In the genomic region with DNA sequence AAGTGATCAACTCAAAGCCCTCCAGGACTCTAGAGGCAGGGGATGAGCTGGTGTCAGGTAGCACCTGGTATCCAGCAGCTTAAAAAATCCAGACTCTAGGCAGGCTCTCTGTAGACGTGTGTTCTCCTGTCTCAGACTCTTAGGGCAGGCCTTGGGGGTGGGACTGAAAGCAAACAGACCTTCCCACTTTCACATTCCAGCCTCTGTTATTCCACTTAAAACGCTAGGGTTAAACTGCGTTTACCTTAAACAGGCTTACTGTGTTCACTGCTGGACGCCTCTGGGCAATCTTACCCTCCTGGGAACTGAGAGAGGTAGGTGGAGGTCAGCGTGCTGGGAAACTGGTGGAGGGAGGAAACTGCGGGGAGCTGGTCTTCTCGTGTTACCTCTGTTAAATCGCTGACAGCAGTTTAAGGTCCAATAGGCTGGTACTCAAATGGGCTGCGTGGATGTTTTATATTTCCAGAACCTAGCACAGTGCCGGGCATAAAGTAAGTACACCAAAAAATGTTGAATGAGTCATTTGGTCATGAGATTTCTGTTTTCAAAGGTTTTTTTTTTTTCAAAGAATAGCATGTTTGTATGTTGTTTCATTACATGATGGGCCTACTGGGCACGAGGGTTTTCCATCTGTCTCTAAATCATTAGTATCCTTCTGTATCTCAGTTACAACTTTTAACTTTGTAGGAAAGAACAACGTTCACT, we compare ENCODE assay signal across 1 cellular context.
TF ChIP-seq lines count a peak whose summit lies in the region.

A gene (plus strand): TSS at position 248 of the 705 bp plus-strand sequence. CDS start 7,561 bp downstream, outside the sequence.

TF ChIP-seq in HEK293, 187 proteins besides CTCF, POLR2A, EP300 and RAD21 (continued from another document and continues in another):
- TF ChIP-seq, protein P1, sequence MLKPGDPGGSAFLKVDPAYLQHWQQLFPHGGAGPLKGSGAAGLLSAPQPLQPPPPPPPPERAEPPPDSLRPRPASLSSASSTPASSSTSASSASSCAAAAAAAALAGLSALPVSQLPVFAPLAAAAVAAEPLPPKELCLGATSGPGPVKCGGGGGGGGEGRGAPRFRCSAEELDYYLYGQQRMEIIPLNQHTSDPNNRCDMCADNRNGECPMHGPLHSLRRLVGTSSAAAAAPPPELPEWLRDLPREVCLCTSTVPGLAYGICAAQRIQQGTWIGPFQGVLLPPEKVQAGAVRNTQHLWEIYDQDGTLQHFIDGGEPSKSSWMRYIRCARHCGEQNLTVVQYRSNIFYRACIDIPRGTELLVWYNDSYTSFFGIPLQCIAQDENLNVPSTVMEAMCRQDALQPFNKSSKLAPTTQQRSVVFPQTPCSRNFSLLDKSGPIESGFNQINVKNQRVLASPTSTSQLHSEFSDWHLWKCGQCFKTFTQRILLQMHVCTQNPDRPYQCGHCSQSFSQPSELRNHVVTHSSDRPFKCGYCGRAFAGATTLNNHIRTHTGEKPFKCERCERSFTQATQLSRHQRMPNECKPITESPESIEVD (tag by site-specific recombination; IDR thresholded peaks at IDR 0.05) = peak; percentile 94
- no peak for TF ChIP-seq ZNF654 (tag by site-specific recombination; IDR thresholded peaks at IDR 0.05; ENCODE audit: low read depth)
- TF ChIP-seq ZNF423 (tag by site-specific recombination; IDR thresholded peaks at IDR 0.05) = peak; percentile 98
- TF ChIP-seq ZNF521 (tag by site-specific recombination; IDR thresholded peaks at IDR 0.05) = no peak
- TF ChIP-seq, protein P2, sequence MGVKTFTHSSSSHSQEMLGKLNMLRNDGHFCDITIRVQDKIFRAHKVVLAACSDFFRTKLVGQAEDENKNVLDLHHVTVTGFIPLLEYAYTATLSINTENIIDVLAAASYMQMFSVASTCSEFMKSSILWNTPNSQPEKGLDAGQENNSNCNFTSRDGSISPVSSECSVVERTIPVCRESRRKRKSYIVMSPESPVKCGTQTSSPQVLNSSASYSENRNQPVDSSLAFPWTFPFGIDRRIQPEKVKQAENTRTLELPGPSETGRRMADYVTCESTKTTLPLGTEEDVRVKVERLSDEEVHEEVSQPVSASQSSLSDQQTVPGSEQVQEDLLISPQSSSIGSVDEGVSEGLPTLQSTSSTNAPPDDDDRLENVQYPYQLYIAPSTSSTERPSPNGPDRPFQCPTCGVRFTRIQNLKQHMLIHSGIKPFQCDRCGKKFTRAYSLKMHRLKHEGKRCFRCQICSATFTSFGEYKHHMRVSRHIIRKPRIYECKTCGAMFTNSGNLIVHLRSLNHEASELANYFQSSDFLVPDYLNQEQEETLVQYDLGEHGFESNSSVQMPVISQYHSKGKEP (tag by site-specific recombination; IDR thresholded peaks at IDR 0.05) = no peak
- TF ChIP-seq ZXDB (tag by site-specific recombination; IDR thresholded peaks at IDR 0.05) = peak; percentile 63
- no peak for TF ChIP-seq ZNF549 (tag by site-specific recombination; IDR thresholded peaks at IDR 0.05)
- peak; percentile 55; the same call in 1 of the 2 replicates for TF ChIP-seq FEZF1 (tag by site-specific recombination; IDR thresholded peaks at IDR 0.05)
- TF ChIP-seq, protein P3, sequence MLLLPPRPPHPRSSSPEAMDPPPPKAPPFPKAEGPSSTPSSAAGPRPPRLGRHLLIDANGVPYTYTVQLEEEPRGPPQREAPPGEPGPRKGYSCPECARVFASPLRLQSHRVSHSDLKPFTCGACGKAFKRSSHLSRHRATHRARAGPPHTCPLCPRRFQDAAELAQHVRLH (tag by site-specific recombination; IDR thresholded peaks at IDR 0.05) = peak; percentile 80; the same call in 1 of the 2 replicates
- TF ChIP-seq WT1 (tag by site-specific recombination; IDR thresholded peaks at IDR 0.05) = peak; percentile 89
- TF ChIP-seq GLI4 (tag by site-specific recombination; IDR thresholded peaks at IDR 0.05) = no peak
- TF ChIP-seq, protein P4, sequence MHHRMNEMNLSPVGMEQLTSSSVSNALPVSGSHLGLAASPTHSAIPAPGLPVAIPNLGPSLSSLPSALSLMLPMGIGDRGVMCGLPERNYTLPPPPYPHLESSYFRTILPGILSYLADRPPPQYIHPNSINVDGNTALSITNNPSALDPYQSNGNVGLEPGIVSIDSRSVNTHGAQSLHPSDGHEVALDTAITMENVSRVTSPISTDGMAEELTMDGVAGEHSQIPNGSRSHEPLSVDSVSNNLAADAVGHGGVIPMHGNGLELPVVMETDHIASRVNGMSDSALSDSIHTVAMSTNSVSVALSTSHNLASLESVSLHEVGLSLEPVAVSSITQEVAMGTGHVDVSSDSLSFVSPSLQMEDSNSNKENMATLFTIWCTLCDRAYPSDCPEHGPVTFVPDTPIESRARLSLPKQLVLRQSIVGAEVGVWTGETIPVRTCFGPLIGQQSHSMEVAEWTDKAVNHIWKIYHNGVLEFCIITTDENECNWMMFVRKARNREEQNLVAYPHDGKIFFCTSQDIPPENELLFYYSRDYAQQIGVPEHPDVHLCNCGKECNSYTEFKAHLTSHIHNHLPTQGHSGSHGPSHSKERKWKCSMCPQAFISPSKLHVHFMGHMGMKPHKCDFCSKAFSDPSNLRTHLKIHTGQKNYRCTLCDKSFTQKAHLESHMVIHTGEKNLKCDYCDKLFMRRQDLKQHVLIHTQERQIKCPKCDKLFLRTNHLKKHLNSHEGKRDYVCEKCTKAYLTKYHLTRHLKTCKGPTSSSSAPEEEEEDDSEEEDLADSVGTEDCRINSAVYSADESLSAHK (tag by site-specific recombination; IDR thresholded peaks at IDR 0.05) = peak; percentile 20; the same call in 1 of the 2 replicates
- TF ChIP-seq SP2 (tag by site-specific recombination; IDR thresholded peaks at IDR 0.05) = peak; percentile 42; the same call in 1 of the 2 replicates
- no peak for TF ChIP-seq HOXC10 (CRISPR knock-in tag; IDR thresholded peaks at IDR 0.05)
- TF ChIP-seq ZNF629 (tag by site-specific recombination; IDR thresholded peaks at IDR 0.05) = peak; percentile 74
- TF ChIP-seq KLF10 (tag by site-specific recombination; IDR thresholded peaks at IDR 0.05) = peak; percentile 50; the same call in 1 of the 2 replicates
- peak; percentile 47; the same call in 1 of the 2 replicates for TF ChIP-seq ZNF10 (tag by site-specific recombination; IDR thresholded peaks at IDR 0.05)
- TF ChIP-seq, protein P5, sequence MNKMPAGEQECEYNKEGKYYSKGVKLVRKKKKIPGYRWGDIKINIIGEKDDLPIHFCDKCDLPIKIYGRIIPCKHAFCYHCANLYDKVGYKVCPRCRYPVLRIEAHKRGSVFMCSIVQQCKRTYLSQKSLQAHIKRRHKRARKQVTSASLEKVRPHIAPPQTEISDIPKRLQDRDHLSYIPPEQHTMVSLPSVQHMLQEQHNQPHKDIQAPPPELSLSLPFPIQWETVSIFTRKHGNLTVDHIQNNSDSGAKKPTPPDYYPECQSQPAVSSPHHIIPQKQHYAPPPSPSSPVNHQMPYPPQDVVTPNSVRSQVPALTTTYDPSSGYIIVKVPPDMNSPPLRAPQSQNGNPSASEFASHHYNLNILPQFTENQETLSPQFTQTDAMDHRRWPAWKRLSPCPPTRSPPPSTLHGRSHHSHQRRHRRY (tag by site-specific recombination; IDR thresholded peaks at IDR 0.05) = no peak
- peak; percentile 43; the same call in 1 of the 2 replicates for TF ChIP-seq ZBTB8A (tag by site-specific recombination; IDR thresholded peaks at IDR 0.05)
- TF ChIP-seq, protein P6, sequence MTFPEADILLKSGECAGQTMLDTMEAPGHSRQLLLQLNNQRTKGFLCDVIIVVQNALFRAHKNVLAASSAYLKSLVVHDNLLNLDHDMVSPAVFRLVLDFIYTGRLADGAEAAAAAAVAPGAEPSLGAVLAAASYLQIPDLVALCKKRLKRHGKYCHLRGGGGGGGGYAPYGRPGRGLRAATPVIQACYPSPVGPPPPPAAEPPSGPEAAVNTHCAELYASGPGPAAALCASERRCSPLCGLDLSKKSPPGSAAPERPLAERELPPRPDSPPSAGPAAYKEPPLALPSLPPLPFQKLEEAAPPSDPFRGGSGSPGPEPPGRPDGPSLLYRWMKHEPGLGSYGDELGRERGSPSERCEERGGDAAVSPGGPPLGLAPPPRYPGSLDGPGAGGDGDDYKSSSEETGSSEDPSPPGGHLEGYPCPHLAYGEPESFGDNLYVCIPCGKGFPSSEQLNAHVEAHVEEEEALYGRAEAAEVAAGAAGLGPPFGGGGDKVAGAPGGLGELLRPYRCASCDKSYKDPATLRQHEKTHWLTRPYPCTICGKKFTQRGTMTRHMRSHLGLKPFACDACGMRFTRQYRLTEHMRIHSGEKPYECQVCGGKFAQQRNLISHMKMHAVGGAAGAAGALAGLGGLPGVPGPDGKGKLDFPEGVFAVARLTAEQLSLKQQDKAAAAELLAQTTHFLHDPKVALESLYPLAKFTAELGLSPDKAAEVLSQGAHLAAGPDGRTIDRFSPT (tag by site-specific recombination; IDR thresholded peaks at IDR 0.05) = no peak
- peak; percentile 67 for TF ChIP-seq IKZF3 (tag by site-specific recombination; IDR thresholded peaks at IDR 0.05)
- TF ChIP-seq ZNF2 (tag by site-specific recombination; IDR thresholded peaks at IDR 0.05) = peak; percentile 55; the same call in 1 of the 2 replicates
- peak; percentile 53; the same call in 1 of the 2 replicates for TF ChIP-seq ZNF341 (tag by site-specific recombination; IDR thresholded peaks at IDR 0.05; ENCODE audit: low read depth)
- TF ChIP-seq, protein P7, sequence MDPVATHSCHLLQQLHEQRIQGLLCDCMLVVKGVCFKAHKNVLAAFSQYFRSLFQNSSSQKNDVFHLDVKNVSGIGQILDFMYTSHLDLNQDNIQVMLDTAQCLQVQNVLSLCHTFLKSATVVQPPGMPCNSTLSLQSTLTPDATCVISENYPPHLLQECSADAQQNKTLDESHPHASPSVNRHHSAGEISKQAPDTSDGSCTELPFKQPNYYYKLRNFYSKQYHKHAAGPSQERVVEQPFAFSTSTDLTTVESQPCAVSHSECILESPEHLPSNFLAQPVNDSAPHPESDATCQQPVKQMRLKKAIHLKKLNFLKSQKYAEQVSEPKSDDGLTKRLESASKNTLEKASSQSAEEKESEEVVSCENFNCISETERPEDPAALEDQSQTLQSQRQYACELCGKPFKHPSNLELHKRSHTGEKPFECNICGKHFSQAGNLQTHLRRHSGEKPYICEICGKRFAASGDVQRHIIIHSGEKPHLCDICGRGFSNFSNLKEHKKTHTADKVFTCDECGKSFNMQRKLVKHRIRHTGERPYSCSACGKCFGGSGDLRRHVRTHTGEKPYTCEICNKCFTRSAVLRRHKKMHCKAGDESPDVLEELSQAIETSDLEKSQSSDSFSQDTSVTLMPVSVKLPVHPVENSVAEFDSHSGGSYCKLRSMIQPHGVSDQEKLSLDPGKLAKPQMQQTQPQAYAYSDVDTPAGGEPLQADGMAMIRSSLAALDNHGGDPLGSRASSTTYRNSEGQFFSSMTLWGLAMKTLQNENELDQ (tag by site-specific recombination; IDR thresholded peaks at IDR 0.05; ENCODE audit: low read depth) = no peak
- no peak for TF ChIP-seq ZNF324 (tag by site-specific recombination; IDR thresholded peaks at IDR 0.05)
- TF ChIP-seq HOXD13 (CRISPR knock-in tag; IDR thresholded peaks at IDR 0.05; ENCODE audit: borderline replicate concordance) = peak; percentile 71
- 0 out of 2 replicates have a peak, but pooled peaks have one; percentile 55 for TF ChIP-seq ZNF843 (tag by site-specific recombination; IDR thresholded peaks at IDR 0.05)
- peak; percentile 74 for TF ChIP-seq ZSCAN30 (tag by site-specific recombination; IDR thresholded peaks at IDR 0.05)
- no peak for TF ChIP-seq ZNF37A (tag by site-specific recombination; IDR thresholded peaks at IDR 0.05)
- TF ChIP-seq, protein P8, sequence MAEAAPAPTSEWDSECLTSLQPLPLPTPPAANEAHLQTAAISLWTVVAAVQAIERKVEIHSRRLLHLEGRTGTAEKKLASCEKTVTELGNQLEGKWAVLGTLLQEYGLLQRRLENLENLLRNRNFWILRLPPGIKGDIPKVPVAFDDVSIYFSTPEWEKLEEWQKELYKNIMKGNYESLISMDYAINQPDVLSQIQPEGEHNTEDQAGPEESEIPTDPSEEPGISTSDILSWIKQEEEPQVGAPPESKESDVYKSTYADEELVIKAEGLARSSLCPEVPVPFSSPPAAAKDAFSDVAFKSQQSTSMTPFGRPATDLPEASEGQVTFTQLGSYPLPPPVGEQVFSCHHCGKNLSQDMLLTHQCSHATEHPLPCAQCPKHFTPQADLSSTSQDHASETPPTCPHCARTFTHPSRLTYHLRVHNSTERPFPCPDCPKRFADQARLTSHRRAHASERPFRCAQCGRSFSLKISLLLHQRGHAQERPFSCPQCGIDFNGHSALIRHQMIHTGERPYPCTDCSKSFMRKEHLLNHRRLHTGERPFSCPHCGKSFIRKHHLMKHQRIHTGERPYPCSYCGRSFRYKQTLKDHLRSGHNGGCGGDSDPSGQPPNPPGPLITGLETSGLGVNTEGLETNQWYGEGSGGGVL (tag by site-specific recombination; IDR thresholded peaks at IDR 0.05) = peak; percentile 71
- peak; percentile 71; the same call in 1 of the 2 replicates for TF ChIP-seq ZFP69B (tag by site-specific recombination; IDR thresholded peaks at IDR 0.05)
- TF ChIP-seq MZF1 (tag by site-specific recombination; IDR thresholded peaks at IDR 0.05; ENCODE audit: borderline replicate concordance) = peak; percentile 85; the same call in 1 of the 2 replicates
- TF ChIP-seq ZBTB7A (tag by site-specific recombination; IDR thresholded peaks at IDR 0.05; ENCODE audit: low read depth) = no peak
- TF ChIP-seq, protein P9, sequence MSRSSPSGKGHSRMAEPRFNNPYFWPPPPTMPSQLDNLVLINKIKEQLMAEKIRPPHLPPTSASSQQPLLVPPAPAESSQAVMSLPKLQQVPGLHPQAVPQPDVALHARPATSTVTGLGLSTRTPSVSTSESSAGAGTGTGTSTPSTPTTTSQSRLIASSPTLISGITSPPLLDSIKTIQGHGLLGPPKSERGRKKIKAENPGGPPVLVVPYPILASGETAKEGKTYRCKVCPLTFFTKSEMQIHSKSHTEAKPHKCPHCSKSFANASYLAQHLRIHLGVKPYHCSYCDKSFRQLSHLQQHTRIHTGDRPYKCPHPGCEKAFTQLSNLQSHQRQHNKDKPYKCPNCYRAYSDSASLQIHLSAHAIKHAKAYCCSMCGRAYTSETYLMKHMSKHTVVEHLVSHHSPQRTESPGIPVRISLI (tag by site-specific recombination; IDR thresholded peaks at IDR 0.05) = 0 out of 2 replicates have a peak, but pooled peaks have one; percentile 30
- peak; percentile 54; the same call in 1 of the 2 replicates for TF ChIP-seq KLF1 (tag by site-specific recombination; IDR thresholded peaks at IDR 0.05)
- TF ChIP-seq, protein P10, sequence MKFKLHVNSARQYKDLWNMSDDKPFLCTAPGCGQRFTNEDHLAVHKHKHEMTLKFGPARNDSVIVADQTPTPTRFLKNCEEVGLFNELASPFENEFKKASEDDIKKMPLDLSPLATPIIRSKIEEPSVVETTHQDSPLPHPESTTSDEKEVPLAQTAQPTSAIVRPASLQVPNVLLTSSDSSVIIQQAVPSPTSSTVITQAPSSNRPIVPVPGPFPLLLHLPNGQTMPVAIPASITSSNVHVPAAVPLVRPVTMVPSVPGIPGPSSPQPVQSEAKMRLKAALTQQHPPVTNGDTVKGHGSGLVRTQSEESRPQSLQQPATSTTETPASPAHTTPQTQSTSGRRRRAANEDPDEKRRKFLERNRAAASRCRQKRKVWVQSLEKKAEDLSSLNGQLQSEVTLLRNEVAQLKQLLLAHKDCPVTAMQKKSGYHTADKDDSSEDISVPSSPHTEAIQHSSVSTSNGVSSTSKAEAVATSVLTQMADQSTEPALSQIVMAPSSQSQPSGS (tag by site-specific recombination; IDR thresholded peaks at IDR 0.05; ENCODE audit: low read depth) = no peak
- peak; percentile 84 for TF ChIP-seq SP7 (tag by site-specific recombination; IDR thresholded peaks at IDR 0.05)
